ENCODE assay signal across 8 cellular contexts in genomic region chr16:75491876-75492275, GRCh38.
DNase-seq lines count a peak whose midpoint lies in the region; TF ChIP-seq lines count a peak whose summit lies in the region.
"Had no signal": no experiment of that assay in that cellular context is flagged by ENCODE, and none has a peak within 500 bp of the region (broad histone marks: within the 10 kb centered on the region; RNA-seq: fewer than 3 reads in every experiment).

No MANE protein-coding gene starts in this region.

- H3K4me1 Mint-ChIP-seq in activated naive CD4-positive, alpha-beta T cell treated with anti-CD3 and anti-CD28 coated beads, Interleukin-2, amount 10 ng/mL, durations not matched to agents 7 days and 5 days = peaks cover 8% of the 10 kb centered on the region

- no peak overlapping the region for H3K4me3 Mint-ChIP-seq in activated naive CD4-positive, alpha-beta T cell treated with anti-CD3 and anti-CD28 coated beads, Interleukin-2, amount 10 ng/mL, durations not matched to agents 7 days and 5 days

- no peaks in the 10 kb centered on the region for H3K36me3 Mint-ChIP-seq in activated naive CD4-positive, alpha-beta T cell treated with anti-CD3 and anti-CD28 coated beads, Interleukin-2, amount 10 ng/mL, durations not matched to agents 7 days and 5 days

- H3K27ac Mint-ChIP-seq in activated naive CD4-positive, alpha-beta T cell treated with anti-CD3 and anti-CD28 coated beads, Interleukin-2, amount 10 ng/mL, durations not matched to agents 7 days and 5 days = no peak overlapping the region

- peak; percentile 10 for TF ChIP-seq CTCF in choroid plexus epithelial cell (conservative IDR thresholded peaks at IDR 0.05; ENCODE audit: low read depth, low read length)

- peak; percentile 59 for DNase-seq in COLO668 (lab: John Stamatoyannopoulos, UW; ENCODE audit: unreplicated experiment)
- DNase-seq in NAMALWA (ENCODE audit: low spot score) = peak; percentile 70
- no peak for DNase-seq in choroid plexus epithelial cell (ENCODE audit: low read depth)
- no peak for DNase-seq in iPS-NIHi11 (ENCODE audit: low spot score)
- DNase-seq in NOMO-1 treated with dmso at 0.1 percent for 144 hours (lab: John Stamatoyannopoulos, UW; ENCODE audit: unreplicated experiment) = no peak
- no peak for DNase-seq in activated naive CD4-positive, alpha-beta T cell treated with anti-CD3 and anti-CD28 coated beads, Interleukin-2, amount 10 ng/mL, durations not matched to agents 7 days and 5 days

- H3K27me3 Mint-ChIP-seq in activated naive CD4-positive, alpha-beta T cell treated with anti-CD3 and anti-CD28 coated beads, Interleukin-2, amount 10 ng/mL, durations not matched to agents 7 days and 5 days = peaks cover 54% of the 10 kb centered on the region

- H3K4me3 ChIP-seq in choroid plexus epithelial cell (ENCODE audit: low read depth, low read length) = no peak overlapping the region
- H3K4me3 ChIP-seq: left lung, vagina had no signal

- no peaks in the 10 kb centered on the region for H3K9me3 Mint-ChIP-seq in activated naive CD4-positive, alpha-beta T cell treated with anti-CD3 and anti-CD28 coated beads, Interleukin-2, amount 10 ng/mL, durations not matched to agents 7 days and 5 days

- CTCF ChIA-PET in activated naive CD4-positive, alpha-beta T cell treated with anti-CD3 and anti-CD28 coated beads, Interleukin-2, amount 10 ng/mL, durations not matched to agents 7 days and 5 days (lab: Charles Lee) = no interaction called here

Comparison
In these comparisons a context has a peak if more than half of its experiments do, and no peak if none do; other contexts are left out.
1. DNase-seq: peak in COLO668 (single experiment) and NAMALWA (single experiment); none in choroid plexus epithelial cell (single experiment), iPS-NIHi11 (single experiment), NOMO-1 treated with dmso at 0.1 percent for 144 hours (single experiment) and activated naive CD4-positive, alpha-beta T cell treated with anti-CD3 and anti-CD28 coated beads, Interleukin-2, amount 10 ng/mL, durations not matched to agents 7 days and 5 days (single experiment).